ENCODE assay signal across 8 cellular contexts in genomic region chr2:10283106-10284062, GRCh38. TPM values are rescaled to one million over a fixed set of nuclear protein-coding genes. Genes with fewer than 3 reads are reported as not detected.
DNase-seq lines count a peak whose midpoint lies in the region; ATAC-seq and TF ChIP-seq lines count a peak whose summit lies in the region.
"Had no signal": no experiment of that assay in that cellular context is flagged by ENCODE, and none has a peak within 500 bp of the region (broad histone marks: within the 10 kb centered on the region; RNA-seq: fewer than 3 reads in every experiment).

No MANE protein-coding gene starts in this region.

- TF ChIP-seq CTCF in PC-9 (conservative IDR thresholded peaks at IDR 0.05) (no peak), prostate gland (IDR thresholded peaks at IDR 0.05) (no peak), GM23338 (conservative IDR thresholded peaks at IDR 0.05; ENCODE audit: low read depth in 2 of 2) (no peak)

- DNase-seq in HCEC 1CT (peak; percentile 89), PC-9 (peak; percentile 81 to 96), epithelial cell of prostate (ENCODE audit: low read depth, low spot score) (no peak), skeletal muscle cell (ENCODE audit: low read depth) (peak; percentile 60), prostate gland (ENCODE audit: low spot score) (no peak), GM23338 (ENCODE audit: low spot score) (no peak)
- DNase-seq: heart right ventricle had no signal

- H3K9me3 Mint-ChIP-seq in GM23338 = no peaks in the 10 kb centered on the region

- TF ChIP-seq POLR2A in prostate gland (IDR thresholded peaks at IDR 0.05) = no peak

- CTCF ChIA-PET in PC-9 (lab: Charles Lee) = interaction anchor here (0.6 to 0.9 kb wide), 3 partner anchors 18 to 140 kb away, joined by 3 read pairs; partner anchors contain the start of gene HPCAL1

- peak overlapping the region; percentile 45; the same call in 1 of the 2 replicates for H2AFZ ChIP-seq in PC-9
- H2AFZ ChIP-seq in GM23338 = no peak overlapping the region

- no peak overlapping the region for H3K27ac Mint-ChIP-seq in GM23338

- ATAC-seq in GM23338 (no peak), HG02840 (IDR thresholded peaks at IDR 0.05; ENCODE audit: low FRiP score, unreplicated experiment) (no peak)

- 95% methylated on average over 11 of the region's 16 CpGs for WGBS in prostate gland

- H3K4me2 ChIP-seq in PC-9 = peak overlapping the region; percentile 78
- H3K4me2 ChIP-seq in GM23338 = no peak overlapping the region

- H4K20me1 ChIP-seq in PC-9 (ENCODE audit: insufficient read depth) (no peaks in the 10 kb centered on the region), GM23338 (replicated peaks; ENCODE audit: insufficient read depth) (no peaks in the 10 kb centered on the region)

- BruUV-seq in PC-9 (replicated peaks; lab: Mats Ljungman, UMichigan) = TSS peak; percentile 85

- H3F3A ChIP-seq in PC-9 (ENCODE audit: insufficient read depth, low read depth) (peaks cover 53% of the 10 kb centered on the region), GM23338 (replicated peaks; ENCODE audit: low read depth) (no peaks in the 10 kb centered on the region)

- H3K9me2 ChIP-seq in PC-9 (ENCODE audit: insufficient read depth) = no peaks in the 10 kb centered on the region
- no peaks in the 10 kb centered on the region for H3K9me2 ChIP-seq in GM23338 (ENCODE audit: insufficient read depth)

- POLR2A ChIA-PET in PC-9 (lab: Charles Lee; ENCODE audit: unreplicated experiment) = interaction anchor here (0.6 to 0.8 kb wide), 5 partner anchors 20 to 440 kb away, joined by 3 to 6 read pairs (median 4); partner anchors contain the start of gene TAF1B

- H3K36me3 ChIP-seq in PC-9 (ENCODE audit: low read depth) (no peaks in the 10 kb centered on the region), prostate gland (no peaks in the 10 kb centered on the region), GM23338 (ENCODE audit: insufficient read depth) (no peaks in the 10 kb centered on the region)
- H3K36me3 ChIP-seq: heart right ventricle had no signal

- peak overlapping the region; percentile 29; the same call in 1 of the 2 replicates for H3K4me3 ChIP-seq in PC-9
- no peak overlapping the region for H3K4me3 ChIP-seq in skeletal muscle cell (ENCODE audit: low read depth, low read length)
- no peak overlapping the region for H3K4me3 ChIP-seq in prostate gland
- no peak overlapping the region for H3K4me3 ChIP-seq in GM23338
- H3K4me3 ChIP-seq: heart right ventricle had no signal

- H3K36me3 Mint-ChIP-seq in GM23338 (ENCODE audit: low read depth) = no peaks in the 10 kb centered on the region

- H3K4me1 Mint-ChIP-seq in GM23338 = peaks cover 9% of the 10 kb centered on the region

- H3K79me2 ChIP-seq in PC-9 (ENCODE audit: low read depth) = no peaks in the 10 kb centered on the region
- no peaks in the 10 kb centered on the region for H3K79me2 ChIP-seq in GM23338 (replicated peaks; ENCODE audit: insufficient read depth)

- H3K27me3 ChIP-seq in PC-9 (ENCODE audit: insufficient read depth, low read depth) = no peaks in the 10 kb centered on the region
- H3K27me3 ChIP-seq in prostate gland (replicated peaks; ENCODE audit: insufficient read depth) = no peaks in the 10 kb centered on the region
- no peaks in the 10 kb centered on the region for H3K27me3 ChIP-seq in GM23338 (ENCODE audit: insufficient read depth)
- H3K27me3 ChIP-seq: heart right ventricle had no signal

- H3K4me1 ChIP-seq in PC-9 (replicated peaks; ENCODE audit: insufficient read depth) = peaks cover 71% of the 10 kb centered on the region
- peaks cover 6% of the 10 kb centered on the region for H3K4me1 ChIP-seq in prostate gland (replicated peaks)
- H3K4me1 ChIP-seq in GM23338 (ENCODE audit: insufficient read depth) = no peaks in the 10 kb centered on the region

- intact Hi-C loops in PC-9 (cut with micrococcal nuclease; ENCODE audit: unreplicated experiment) (loop anchor here (1.0 kb wide), 1 partner anchor 19 kb away; the partner anchor contains the start of gene HPCAL1), prostate gland (cut with DNase I) (no loop called here)

- H3K27ac ChIP-seq in PC-9 (peak overlapping the region; percentile 99), epithelial cell of prostate (peak overlapping the region; percentile 33), prostate gland (no peak overlapping the region), GM23338 (ENCODE audit: low read depth) (no peak overlapping the region)

- no peak overlapping the region for H3K4me3 Mint-ChIP-seq in GM23338

- peaks cover 17% of the 10 kb centered on the region for H3K27me3 Mint-ChIP-seq in GM23338 (ENCODE audit: insufficient read depth, low read depth, poor library complexity)

- H3K9me3 ChIP-seq in PC-9 (ENCODE audit: insufficient read depth, low read depth) (no peaks in the 10 kb centered on the region), prostate gland (no peaks in the 10 kb centered on the region)
- H3K9me3 ChIP-seq: heart right ventricle had no signal

TF ChIP-seq in GM23338, 12 proteins besides CTCF, POLR2A, EP300 and RAD21 (continues in another document):
- no peak for TF ChIP-seq ZNF114 (CRISPR knock-in tag; IDR thresholded peaks at IDR 0.05)
- TF ChIP-seq POLR2AphosphoS5 (IDR thresholded peaks at IDR 0.05; ENCODE audit: low read depth) = no peak
- no peak for TF ChIP-seq EZH2 (IDR thresholded peaks at IDR 0.05; ENCODE audit: low read depth, unreplicated experiment)
- TF ChIP-seq, protein P1, sequence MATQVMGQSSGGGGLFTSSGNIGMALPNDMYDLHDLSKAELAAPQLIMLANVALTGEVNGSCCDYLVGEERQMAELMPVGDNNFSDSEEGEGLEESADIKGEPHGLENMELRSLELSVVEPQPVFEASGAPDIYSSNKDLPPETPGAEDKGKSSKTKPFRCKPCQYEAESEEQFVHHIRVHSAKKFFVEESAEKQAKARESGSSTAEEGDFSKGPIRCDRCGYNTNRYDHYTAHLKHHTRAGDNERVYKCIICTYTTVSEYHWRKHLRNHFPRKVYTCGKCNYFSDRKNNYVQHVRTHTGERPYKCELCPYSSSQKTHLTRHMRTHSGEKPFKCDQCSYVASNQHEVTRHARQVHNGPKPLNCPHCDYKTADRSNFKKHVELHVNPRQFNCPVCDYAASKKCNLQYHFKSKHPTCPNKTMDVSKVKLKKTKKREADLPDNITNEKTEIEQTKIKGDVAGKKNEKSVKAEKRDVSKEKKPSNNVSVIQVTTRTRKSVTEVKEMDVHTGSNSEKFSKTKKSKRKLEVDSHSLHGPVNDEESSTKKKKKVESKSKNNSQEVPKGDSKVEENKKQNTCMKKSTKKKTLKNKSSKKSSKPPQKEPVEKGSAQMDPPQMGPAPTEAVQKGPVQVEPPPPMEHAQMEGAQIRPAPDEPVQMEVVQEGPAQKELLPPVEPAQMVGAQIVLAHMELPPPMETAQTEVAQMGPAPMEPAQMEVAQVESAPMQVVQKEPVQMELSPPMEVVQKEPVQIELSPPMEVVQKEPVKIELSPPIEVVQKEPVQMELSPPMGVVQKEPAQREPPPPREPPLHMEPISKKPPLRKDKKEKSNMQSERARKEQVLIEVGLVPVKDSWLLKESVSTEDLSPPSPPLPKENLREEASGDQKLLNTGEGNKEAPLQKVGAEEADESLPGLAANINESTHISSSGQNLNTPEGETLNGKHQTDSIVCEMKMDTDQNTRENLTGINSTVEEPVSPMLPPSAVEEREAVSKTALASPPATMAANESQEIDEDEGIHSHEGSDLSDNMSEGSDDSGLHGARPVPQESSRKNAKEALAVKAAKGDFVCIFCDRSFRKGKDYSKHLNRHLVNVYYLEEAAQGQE (IDR thresholded peaks at IDR 0.05; ENCODE audit: unreplicated experiment) = no peak
- no peak for TF ChIP-seq JUNB (IDR thresholded peaks at IDR 0.05; ENCODE audit: unreplicated experiment)
- TF ChIP-seq NANOG (IDR thresholded peaks at IDR 0.05; ENCODE audit: borderline replicate concordance) = no peak

RNA-seq across cellular contexts. Expression of gene HPCAL1, which starts 19.3 kb away (rescaled TPM):
- 91.1 and 105 TPM in 2 replicates for total RNA-seq in PC-9 (2021)
- total RNA-seq in prostate gland = 100 to 1,000 TPM in 1 of 2 donors, 10 to 100 TPM in 1; 22.5 to 203 TPM
- total RNA-seq in GM23338 (2014; rRNA removed; shearing (Covaris generic)) = 14.8 and 25.4 TPM in 2 replicates
- 8.3 and 9.7 TPM in 2 replicates for polyA plus RNA-seq in GM23338 (2016; fragmentation: Nextera tagmentation; extraction: Ambion mirVana)

Comparison
In these comparisons a context has a peak if more than half of its experiments do, and no peak if none do; other contexts are left out.
1. DNase-seq: peak in HCEC 1CT (single experiment), PC-9 (2 of 2) and skeletal muscle cell (single experiment); none in epithelial cell of prostate (single experiment), prostate gland (single experiment) and GM23338 (single experiment).
2. H3K27ac ChIP-seq: peak in PC-9 (single experiment) and epithelial cell of prostate (single experiment); none in prostate gland (0 of 2) and GM23338 (single experiment).